In the genomic region with DNA sequence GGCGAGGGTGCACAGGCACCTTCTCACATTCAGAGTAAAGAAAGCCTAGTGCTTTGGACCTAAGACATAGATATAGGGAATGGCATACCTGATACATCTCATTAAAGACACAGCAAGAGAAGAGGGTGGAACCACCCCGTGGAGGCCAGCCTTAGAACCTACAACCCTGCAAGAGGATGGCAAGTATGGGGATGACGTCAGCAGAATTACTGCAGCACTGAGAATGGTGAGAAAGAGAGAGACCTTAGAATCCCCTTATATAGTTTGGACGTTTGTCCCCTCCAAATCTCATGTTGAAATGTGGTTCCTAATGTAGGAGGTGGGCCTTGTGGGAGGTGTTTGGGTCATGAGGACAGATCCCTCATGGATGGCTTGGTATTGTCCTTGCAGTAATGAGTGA, we compare ENCODE assay signal across 30 cellular contexts. TPM values are rescaled to one million over a fixed set of nuclear protein-coding genes. Genes with fewer than 3 reads are reported as not detected.
"Had no signal": no experiment of that assay in that cellular context is flagged by ENCODE, and none has a peak within 500 bp of the region (broad histone marks: within the 10 kb centered on the region; RNA-seq: fewer than 3 reads in every experiment).

No MANE protein-coding gene starts in this region.

- H3K9me3 ChIP-seq: colonic mucosa, esophagus squamous epithelium, gastrocnemius medialis, lower lobe of right lung, mucosa of descending colon had no signal

- H3K4me1 ChIP-seq: colonic mucosa, esophagus squamous epithelium, gastrocnemius medialis, heart right ventricle, left lung, lower lobe of right lung had no signal

- H3K27ac ChIP-seq: colonic mucosa, epithelial cell of prostate, esophagus squamous epithelium, gastrocnemius medialis, heart right ventricle, left lung, lower lobe of right lung had no signal

- DNase-seq: colonic mucosa; cortex of kidney; effector CD8-positive, alpha-beta T cell; effector memory CD8-positive, alpha-beta T cell; endodermal cell; erythroblast; esophagus squamous epithelium; foreskin fibroblast; foreskin melanocyte; gastrocnemius medialis; glutamatergic neuron; head of caudate nucleus; heart right ventricle; hippocampal formation; left cardiac atrium; left lung; left ventricle myocardium superior; lower lobe of right lung; mesenchymal stem cell; mucosa of descending colon; naive B cell had no signal

- H3K27me3 ChIP-seq: colonic mucosa, esophagus squamous epithelium, gastrocnemius medialis, heart right ventricle, left lung had no signal

- H3K4me3 ChIP-seq: colonic mucosa, esophagus squamous epithelium, gastrocnemius medialis, heart right ventricle, left lung, lower lobe of right lung, mucosa of descending colon had no signal

- ATAC-seq: effector memory CD8-positive, alpha-beta T cell; esophagus mucosa; gastrocnemius medialis; heart right ventricle; left cardiac atrium; left lung; left ventricle myocardium superior; lower lobe of right lung; mucosa of descending colon had no signal

- H3K36me3 ChIP-seq: colonic mucosa, esophagus squamous epithelium, gastrocnemius medialis, heart right ventricle, left lung, lower lobe of right lung had no signal

- FAIRE-seq: endometrium, islet of Langerhans, keratinocyte had no signal

RNA-seq across cellular contexts. Expression of gene ADCY2, which starts 28.2 kb away (rescaled TPM):
- total RNA-seq: dermis microvascular lymphatic vessel endothelial cell, glomerular endothelial cell, lung microvascular endothelial cell, myocyte had no signal
